Comparison of ENCODE assay signal across 13 cellular contexts in genomic region chr14:36976571-36977023, GRCh38.
DNase-seq lines count a peak whose midpoint lies in the region; ATAC-seq, FAIRE-seq and TF ChIP-seq lines count a peak whose summit lies in the region.
"Had no signal": no experiment of that assay in that cellular context is flagged by ENCODE, and none has a peak within 500 bp of the region (broad histone marks: within the 10 kb centered on the region; RNA-seq: fewer than 3 reads in every experiment).

No MANE protein-coding gene starts in this region.

- TF ChIP-seq CTCF in A549 (IDR thresholded peaks at IDR 0.05) (no peak), D721Med (IDR thresholded peaks at IDR 0.05; ENCODE audit: insufficient read depth, missing control alignments) (no peak), GM20000 (IDR thresholded peaks at IDR 0.05; ENCODE audit: extremely low read depth, missing control alignments) (no peak)

- H3K4me3 ChIP-seq in A549 = no peak overlapping the region
- H3K4me3 ChIP-seq: gastroesophageal sphincter, SJSA1, smooth muscle cell had no signal

- H3K4me1 ChIP-seq in A549 = peaks cover 58% of the 10 kb centered on the region
- H3K4me1 ChIP-seq: gastroesophageal sphincter had no signal

- H3K27ac ChIP-seq in A549 = peak overlapping the region; percentile 79
- H3K27ac ChIP-seq: gastroesophageal sphincter, SJSA1 had no signal

- FAIRE-seq in A549 (lab: Jason Lieb, UNC) = peak; percentile 67
- no peak for FAIRE-seq in D721Med (lab: Jason Lieb, UNC)

- no peak for TF ChIP-seq RAD21 in A549 (conservative IDR thresholded peaks at IDR 0.05 in 1 of 2, IDR thresholded peaks at IDR 0.05 in 1 of 2)

- DNase-seq in A549 (ENCODE audit: low read depth in 1 of 2, low spot score in 1 of 2) (peak in 1 of 2 experiments; percentile 88), H4 (ENCODE audit: low spot score) (peak; percentile 73), SHP77 treated with DMSO at 0.1 percent for 48 hours (lab: John Stamatoyannopoulos, UW) (peak; percentile 67), fibroblast of gingiva (ENCODE audit: low read depth) (peak; percentile 63), D721Med (ENCODE audit: insufficient read length, low spot score) (no peak), GM20000 (ENCODE audit: low spot score) (no peak)
- no peak for DNase-seq in activated effector memory CD4-positive, alpha-beta T cell treated with anti-CD3 and anti-CD28 coated beads, Interleukin-2, amount 50 U/mL, for 16 hours
- DNase-seq: activated CD4-positive, alpha-beta T cell treated with anti-CD3 and anti-CD28 coated beads for 36 hours; GOT3 had no signal

- no peak for TF ChIP-seq POLR2A in A549 (IDR thresholded peaks at IDR 0.05; ENCODE audit: low read length)

- H3K9me3 ChIP-seq in A549 = no peaks in the 10 kb centered on the region
- H3K9me3 ChIP-seq: gastroesophageal sphincter, SJSA1 had no signal

- peak overlapping the region; percentile 32 for H3K4me2 ChIP-seq in A549
- H3K4me2 ChIP-seq: smooth muscle cell had no signal

- CTCF ChIA-PET in A549 (lab: Yijun Ruan, JAX) = interaction anchor here (0.7 to 0.8 kb wide), 2 partner anchors 321 to 328 kb away, joined by 3 read pairs; no protein-coding TSS in a partner anchor

- POLR2A ChIA-PET in A549 (lab: Yijun Ruan, JAX) = interaction anchor here (1.1 kb wide), 1 partner anchor 34 kb away, joined by 3 read pairs; no protein-coding TSS in a partner anchor

- TF ChIP-seq EP300 in A549 (IDR thresholded peaks at IDR 0.05) = no peak

- ATAC-seq in A549 (peak; percentile 55 to 82; a peak in 4 of 6 replicates), HG03139 (IDR thresholded peaks at IDR 0.05; ENCODE audit: unreplicated experiment) (no peak)
- ATAC-seq: activated CD4-positive, alpha-beta T cell treated with anti-CD3 and anti-CD28 coated beads for 36 hours; gastroesophageal sphincter had no signal

- 29% methylated on average over 5 of the region's 5 CpGs for WGBS in A549 (ENCODE audit: missing lambda C conversion rate)

TF ChIP-seq in A549, 52 proteins besides CTCF, POLR2A, EP300 and RAD21:
- TF ChIP-seq, protein P1, sequence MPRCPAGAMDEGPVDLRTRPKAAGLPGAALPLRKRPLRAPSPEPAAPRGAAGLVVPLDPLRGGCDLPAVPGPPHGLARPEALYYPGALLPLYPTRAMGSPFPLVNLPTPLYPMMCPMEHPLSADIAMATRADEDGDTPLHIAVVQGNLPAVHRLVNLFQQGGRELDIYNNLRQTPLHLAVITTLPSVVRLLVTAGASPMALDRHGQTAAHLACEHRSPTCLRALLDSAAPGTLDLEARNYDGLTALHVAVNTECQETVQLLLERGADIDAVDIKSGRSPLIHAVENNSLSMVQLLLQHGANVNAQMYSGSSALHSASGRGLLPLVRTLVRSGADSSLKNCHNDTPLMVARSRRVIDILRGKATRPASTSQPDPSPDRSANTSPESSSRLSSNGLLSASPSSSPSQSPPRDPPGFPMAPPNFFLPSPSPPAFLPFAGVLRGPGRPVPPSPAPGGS (IDR thresholded peaks at IDR 0.05) = no peak
- TF ChIP-seq, protein P2, sequence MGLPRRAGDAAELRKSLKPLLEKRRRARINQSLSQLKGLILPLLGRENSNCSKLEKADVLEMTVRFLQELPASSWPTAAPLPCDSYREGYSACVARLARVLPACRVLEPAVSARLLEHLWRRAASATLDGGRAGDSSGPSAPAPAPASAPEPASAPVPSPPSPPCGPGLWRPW (IDR thresholded peaks at IDR 0.05) = no peak
- TF ChIP-seq FOSB (CRISPR knock-in tag; IDR thresholded peaks at IDR 0.05) (no peak), USF2 (IDR thresholded peaks at IDR 0.05) (no peak), RFX5 (IDR thresholded peaks at IDR 0.05) (no peak), KDM1A (IDR thresholded peaks at IDR 0.05; ENCODE audit: low read depth) (no peak), POLR2AphosphoS2 (conservative IDR thresholded peaks at IDR 0.05; ENCODE audit: low read length) (no peak), HDAC2 (IDR thresholded peaks at IDR 0.05) (no peak), NPAS2 (CRISPR knock-in tag; IDR thresholded peaks at IDR 0.05; ENCODE audit: borderline replicate concordance) (no peak), CBX8 (IDR thresholded peaks at IDR 0.05) (no peak), FOSL2 (IDR thresholded peaks at IDR 0.05) (no peak), FOSL2 (CRISPR knock-in tag; IDR thresholded peaks at IDR 0.05) (peak; percentile 43; the same call in 1 of the 2 replicates), CHD4 (IDR thresholded peaks at IDR 0.05; ENCODE audit: borderline replicate concordance) (no peak), ZFP36 (IDR thresholded peaks at IDR 0.05; ENCODE audit: borderline replicate concordance, partially characterized antibody) (no peak), NR3C1 (IDR thresholded peaks at IDR 0.05) (no peak), NFE2L2 (conservative IDR thresholded peaks at IDR 0.05; ENCODE audit: low read length) (peak; percentile 95), MAZ (IDR thresholded peaks at IDR 0.05; ENCODE audit: borderline replicate concordance, low read depth, low read length) (no peak), HOXB13 (CRISPR knock-in tag; IDR thresholded peaks at IDR 0.05; ENCODE audit: low read depth) (no peak), REST (IDR thresholded peaks at IDR 0.05) (no peak), BHLHE40 (IDR thresholded peaks at IDR 0.05; ENCODE audit: low read depth, low read length) (no peak), RCOR1 (IDR thresholded peaks at IDR 0.05; ENCODE audit: low read depth, low read length) (no peak), HEYL (CRISPR knock-in tag; IDR thresholded peaks at IDR 0.05) (no peak), FOXS1 (CRISPR knock-in tag; IDR thresholded peaks at IDR 0.05) (no peak), MAFK (IDR thresholded peaks at IDR 0.05; ENCODE audit: partially characterized antibody) (peak; percentile 99), TFCP2L1 (CRISPR knock-in tag; IDR thresholded peaks at IDR 0.05) (no peak), RNF2 (IDR thresholded peaks at IDR 0.05; ENCODE audit: borderline replicate concordance, low read depth) (no peak), SMC3 (IDR thresholded peaks at IDR 0.05) (no peak), SREBF2 (IDR thresholded peaks at IDR 0.05) (no peak)
- TF ChIP-seq, protein P3, sequence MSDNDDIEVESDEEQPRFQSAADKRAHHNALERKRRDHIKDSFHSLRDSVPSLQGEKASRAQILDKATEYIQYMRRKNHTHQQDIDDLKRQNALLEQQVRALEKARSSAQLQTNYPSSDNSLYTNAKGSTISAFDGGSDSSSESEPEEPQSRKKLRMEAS (IDR thresholded peaks at IDR 0.05) = peak; percentile 50
- TF ChIP-seq, protein P4, sequence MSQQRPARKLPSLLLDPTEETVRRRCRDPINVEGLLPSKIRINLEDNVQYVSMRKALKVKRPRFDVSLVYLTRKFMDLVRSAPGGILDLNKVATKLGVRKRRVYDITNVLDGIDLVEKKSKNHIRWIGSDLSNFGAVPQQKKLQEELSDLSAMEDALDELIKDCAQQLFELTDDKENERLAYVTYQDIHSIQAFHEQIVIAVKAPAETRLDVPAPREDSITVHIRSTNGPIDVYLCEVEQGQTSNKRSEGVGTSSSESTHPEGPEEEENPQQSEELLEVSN (IDR thresholded peaks at IDR 0.05; ENCODE audit: borderline replicate concordance, low read depth) = no peak

Comparison
In these comparisons a context has a peak if more than half of its experiments do, and no peak if none do; other contexts are left out.
1. DNase-seq: peak in H4 (single experiment), SHP77 treated with DMSO at 0.1 percent for 48 hours (single experiment) and fibroblast of gingiva (single experiment); none in D721Med (single experiment), GM20000 (single experiment) and activated effector memory CD4-positive, alpha-beta T cell treated with anti-CD3 and anti-CD28 coated beads, Interleukin-2, amount 50 U/mL, for 16 hours (single experiment).